In the genomic region with DNA sequence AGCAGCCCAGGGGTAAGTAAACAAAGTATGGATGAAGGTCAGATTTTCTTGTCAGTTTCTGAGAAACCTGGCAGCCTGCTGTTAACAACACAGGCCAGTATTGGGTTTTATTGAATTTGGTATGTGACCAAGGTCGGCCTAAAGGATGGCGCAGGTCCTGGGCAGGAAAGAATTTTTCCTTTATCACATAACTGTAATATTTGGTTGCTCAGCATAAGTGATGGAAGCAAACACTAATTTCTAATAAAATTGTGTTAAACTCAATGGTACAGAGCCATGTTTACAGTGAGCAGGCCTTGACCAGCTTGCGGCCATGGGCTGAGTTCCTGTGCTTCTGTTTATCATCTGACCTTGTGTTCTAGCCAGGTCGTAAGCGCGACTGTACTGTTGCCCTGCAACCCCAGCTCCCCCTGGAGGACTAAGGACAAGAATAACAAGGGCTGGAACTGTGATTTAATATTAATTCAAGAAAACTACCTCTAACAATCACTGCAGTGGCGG, we compare ENCODE assay signal across 11 cellular contexts. TPM values are rescaled to one million over a fixed set of nuclear protein-coding genes. Genes with fewer than 3 reads are reported as not detected.
A peak's percentile ranks its signal among the peaks of the same experiment; 100 is the strongest.
DNase-seq lines count a peak whose midpoint lies in the region; ATAC-seq, FAIRE-seq and TF ChIP-seq lines count a peak whose summit lies in the region.
"Had no signal": no experiment of that assay in that cellular context is flagged by ENCODE, and none has a peak within 500 bp of the region (broad histone marks: within the 10 kb centered on the region; RNA-seq: fewer than 3 reads in every experiment).

No MANE protein-coding gene starts in this region.

- H3K36me3 ChIP-seq in Panc1 (ENCODE audit: control insufficient read depth, insufficient read depth, low read length), result peaks cover 10% of the 10 kb centered on the region

- DNase-seq in Panc1 (ENCODE audit: low read depth, low spot score) (no peak), fibroblast of mammary gland (ENCODE audit: low read depth) (no peak), osteocyte (ENCODE audit: extremely low spot score, unreplicated experiment) (no peak), hypothalamus (lab: John Stamatoyannopoulos, UW) (no peak), GM12891 (ENCODE audit: insufficient read length, low spot score) (no peak), A172 (ENCODE audit: low spot score) (no peak)
- DNase-seq in activated CD4-positive, alpha-beta T cell treated with anti-CD3 and anti-CD28 coated beads, Interleukin-2, amount 50 U/mL, for 1 hour, result no peak
- DNase-seq: NCI-H1930, T-helper 9 cell had no signal

- H3K27ac Mint-ChIP-seq in osteocyte (ENCODE audit: unreplicated experiment), result peak overlapping the region; percentile 82

- no peaks in the 10 kb centered on the region for H3K27me3 ChIP-seq in Panc1 (ENCODE audit: control insufficient read depth, insufficient read depth, low read length)

- H3K4me1 ChIP-seq in Panc1 (ENCODE audit: control insufficient read depth, insufficient read depth, low read length), result peaks cover 26% of the 10 kb centered on the region
- H3K4me1 ChIP-seq: HAP-1 had no signal

- H3K4me1 Mint-ChIP-seq in osteocyte (ENCODE audit: unreplicated experiment), result peaks cover 21% of the 10 kb centered on the region

- H3K9me3 Mint-ChIP-seq in osteocyte (ENCODE audit: unreplicated experiment), result no peaks in the 10 kb centered on the region

- in situ Hi-C loops in Panc1 (cut with HindIII; ENCODE audit: low pct_unique_long_range_greater_than_20kb, low sequenced_read_pairs), result no loop called here

- H3K27me3 Mint-ChIP-seq in osteocyte (ENCODE audit: unreplicated experiment), result no peaks in the 10 kb centered on the region

- H3K27ac ChIP-seq in Panc1 (ENCODE audit: low read length), result peak overlapping the region; percentile 65; the same call in 1 of the 2 replicates

- CTCF ChIA-PET in Panc1 (lab: Charles Lee), result interaction anchor here (0.7 kb wide), 1 partner anchor 11 kb away, joined by 5 read pairs; the partner anchor contains the start of genes IFT20 and TNFAIP1

- BruUV-seq in Panc1 (replicated peaks; lab: Mats Ljungman, UMichigan), result no TSS peak

- H3K4me3 ChIP-seq in Panc1 (ENCODE audit: low read depth in 2 of 2, low read length in 2 of 2) (no peak overlapping the region), fibroblast of mammary gland (ENCODE audit: control insufficient read depth, low read depth, low read length) (no peak overlapping the region)
- H3K4me3 ChIP-seq: HAP-1 had no signal

- H3K9me3 ChIP-seq in Panc1 (ENCODE audit: control insufficient read depth, insufficient read depth, low read depth, low read length), result no peaks in the 10 kb centered on the region
- H3K9me3 ChIP-seq: HAP-1 had no signal

- TF ChIP-seq CTCF in GM12873 (IDR thresholded peaks at IDR 0.05; ENCODE audit: insufficient read depth, low read depth, low read length, missing control alignments) (peak; percentile 17), Panc1 (IDR thresholded peaks at IDR 0.05) (no peak; the same call in 1 of the 2 replicates), fibroblast of mammary gland (conservative IDR thresholded peaks at IDR 0.05; ENCODE audit: control insufficient read depth, insufficient read depth, low read depth, low read length) (peak; percentile 54), osteocyte (IDR thresholded peaks at IDR 0.05) (peak; percentile 37)

- peaks cover 40% of the 10 kb centered on the region for H3K36me3 Mint-ChIP-seq in osteocyte (ENCODE audit: unreplicated experiment)

- POLR2A ChIA-PET in Panc1 (lab: Charles Lee), result interaction anchor here (1.2 kb wide), 1 partner anchor 11 kb away, joined by 3 read pairs; the partner anchor contains the start of gene POLDIP2

- no peak for FAIRE-seq in GM12891 (lab: Jason Lieb, UNC)

- no peak for TF ChIP-seq POLR2A in GM12891 (IDR thresholded peaks at IDR 0.05; ENCODE audit: low read depth, low read length)

- ATAC-seq in Panc1, result peak; percentile 67

- H3K4me3 Mint-ChIP-seq in osteocyte (ENCODE audit: unreplicated experiment), result no peak overlapping the region

- intact Hi-C loops in Panc1 (cut with micrococcal nuclease; ENCODE audit: unreplicated experiment), result no loop called here

TF ChIP-seq in GM12891, 5 proteins besides CTCF, POLR2A, EP300 and RAD21:
- TF ChIP-seq TAF1 (IDR thresholded peaks at IDR 0.05; ENCODE audit: low read depth, low read length) (no peak), SPI1 (IDR thresholded peaks at IDR 0.05; ENCODE audit: low read depth, low read length) (no peak), POLR2AphosphoS5 (IDR thresholded peaks at IDR 0.05; ENCODE audit: low read depth, low read length) (no peak), POU2F2 (IDR thresholded peaks at IDR 0.05; ENCODE audit: low read depth, low read length) (no peak), PAX5 (IDR thresholded peaks at IDR 0.05; ENCODE audit: insufficient read depth, low read length, severe bottlenecking) (no peak)

RNA-seq across cellular contexts. Expression of gene POLDIP2, which starts 10.5 kb away (rescaled TPM):
- 175 TPM for total RNA-seq in Panc1 (2021; ENCODE audit: unreplicated experiment)
- polyA plus RNA-seq in Panc1 (2012; ENCODE audit: insufficient read length), result 163 TPM
- 79.8 and 80.2 TPM in 2 replicates for total RNA-seq in osteocyte
- polyA plus RNA-seq in GM12891 (2012; ENCODE audit: low read depth, missing spikeins), result 78.8 TPM
- total RNA-seq in A172 (2014; rRNA removed; shearing (Covaris generic)), result 166 and 176 TPM in 2 replicates

RNA-seq across cellular contexts. Expression of gene TNFAIP1, which starts 11.2 kb away (rescaled TPM):
- 55.8 TPM for total RNA-seq in Panc1 (2021; ENCODE audit: unreplicated experiment)
- polyA plus RNA-seq in Panc1 (2012; ENCODE audit: insufficient read length), result 63.6 TPM
- total RNA-seq in osteocyte, result 57.0 and 59.2 TPM in 2 replicates
- polyA plus RNA-seq in GM12891 (2012; ENCODE audit: low read depth, missing spikeins), result 6.4 TPM
- total RNA-seq in A172 (2014; rRNA removed; shearing (Covaris generic)), result 36.2 and 44.7 TPM in 2 replicates

RNA-seq across cellular contexts. Expression of gene IFT20, which starts 11.5 kb away (rescaled TPM):
- total RNA-seq in Panc1 (2021; ENCODE audit: unreplicated experiment) (25.4 TPM), osteocyte (55.3 and 61.9 TPM in 2 replicates)
- polyA plus RNA-seq in Panc1 (2012; ENCODE audit: insufficient read length), result 22.1 TPM
- 29.8 TPM for polyA plus RNA-seq in GM12891 (2012; ENCODE audit: low read depth, missing spikeins)
- total RNA-seq in A172 (2014; rRNA removed; shearing (Covaris generic)), result 38.9 and 45.5 TPM in 2 replicates

RNA-seq across cellular contexts. Expression of gene SEBOX, which starts 18.2 kb away (rescaled TPM):
- total RNA-seq in Panc1 (2021; ENCODE audit: unreplicated experiment), result not detected
- polyA plus RNA-seq in Panc1 (2012; ENCODE audit: insufficient read length), result not detected
- not detected in 2 replicates for total RNA-seq in osteocyte
- not detected for polyA plus RNA-seq in GM12891 (2012; ENCODE audit: low read depth, missing spikeins)
- total RNA-seq in A172 (2014; rRNA removed; shearing (Covaris generic)), result not detected in 2 replicates

RNA-seq across cellular contexts. Expression of gene VTN, which starts 23.3 kb away (rescaled TPM):
- total RNA-seq in Panc1 (2021; ENCODE audit: unreplicated experiment), result 2.3 TPM
- 2.4 TPM for polyA plus RNA-seq in Panc1 (2012; ENCODE audit: insufficient read length)
- total RNA-seq in osteocyte, result 0.70 and 0.97 TPM in 2 replicates
- polyA plus RNA-seq in GM12891 (2012; ENCODE audit: low read depth, missing spikeins), result 0.18 TPM
- total RNA-seq in A172 (2014; rRNA removed; shearing (Covaris generic)), result 0.43 and 4.4 TPM in 2 replicates
